29 cellular contexts compared by ENCODE assay signal in the genomic region with DNA sequence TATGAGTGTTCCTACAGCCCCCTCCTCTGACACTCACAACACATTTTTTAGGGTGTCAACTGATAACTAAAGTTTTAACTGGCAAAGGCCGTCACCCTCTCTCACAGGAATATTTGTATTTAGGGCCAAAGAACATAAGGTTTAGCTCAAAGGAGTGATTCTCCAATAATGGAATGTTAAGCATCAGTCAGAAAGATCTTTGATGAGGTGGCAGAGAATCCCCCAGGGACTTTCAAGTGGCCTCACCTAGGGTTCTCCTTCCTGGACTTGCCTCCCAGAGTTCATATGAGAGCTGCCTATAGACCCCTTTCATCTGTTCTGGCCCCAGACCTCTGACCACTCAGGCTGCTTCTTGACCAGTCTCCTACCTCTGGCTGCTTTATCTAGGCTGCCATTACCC. TPM values are rescaled to one million over a fixed set of nuclear protein-coding genes. Genes with fewer than 3 reads are reported as not detected.
"Had no signal": no experiment of that assay in that cellular context is flagged by ENCODE, and none has a peak within 500 bp of the region (broad histone marks: within the 10 kb centered on the region; RNA-seq: fewer than 3 reads in every experiment).

No MANE protein-coding gene starts in this region.

- H3K27ac ChIP-seq: brain microvascular endothelial cell, Peyer's patch, SJSA1 had no signal

- ATAC-seq: activated CD4-positive, alpha-beta T cell treated with anti-CD3 and anti-CD28 coated beads for 36 hours; activated CD4-positive, CD25-positive, alpha-beta regulatory T cell treated with anti-CD3 and anti-CD28 coated beads, Interleukin-2, amount 50 U/mL, for 24 hours; activated CD8-positive, alpha-beta T cell treated with anti-CD3 and anti-CD28 coated beads, Interleukin-2, amount 10 ng/mL, durations not matched to agents 7 days and 5 days; activated naive CD4-positive, alpha-beta T cell treated with anti-CD3 and anti-CD28 coated beads, Interleukin-2, amount 50 U/mL, for 72 hours; PC-3; WTC11 had no signal

- H3K36me3 ChIP-seq: brain microvascular endothelial cell, Peyer's patch, SJSA1 had no signal

- H3K4me3 ChIP-seq: Peyer's patch, SJSA1 had no signal

- DNase-seq: activated CD4-positive, alpha-beta T cell treated with anti-CD3 and anti-CD28 coated beads for 36 hours; activated CD4-positive, alpha-beta T cell treated with anti-CD3 and anti-CD28 coated beads, Interleukin-2, amount 10 ng/mL, durations not matched to agents 7 days and 5 days; activated CD4-positive, alpha-beta T cell treated with anti-CD3 and anti-CD28 coated beads, Interleukin-2, amount 50 U/mL, for 48 hours; activated CD8-positive, alpha-beta T cell treated with anti-CD3 and anti-CD28 coated beads, Interleukin-2, amount 10 ng/mL, durations not matched to agents 7 days and 5 days; activated gamma-delta T cell; activated naive CD4-positive, alpha-beta T cell treated with Interleukin-2 at 50 U/mL for 16 hours; activated T-cell treated with anti-CD3 and anti-CD28 coated beads, Interleukin-2, amount 50 U/mL, for 24 hours; anterior cingulate cortex; brain microvascular endothelial cell; central memory CD4-positive, alpha-beta T cell; Karpas-422; NCI-H1105; NCI-H1417 treated with DMSO at 0.1 percent for 48 hours; NCI-H187 treated with DMSO at 0.1 percent for 48 hours; NCI-H2081 treated with DMSO at 0.1 percent for 48 hours; NCI-H226; NCI-H524 treated with DMSO at 0.1 percent for 48 hours; PC-3; Peyer's patch; RPMI8226; SHP77 treated with DMSO at 0.1 percent for 48 hours; SK-N-SH had no signal

- H3K4me1 ChIP-seq: Peyer's patch had no signal

- H3K4me2 ChIP-seq: SK-N-SH had no signal

- FAIRE-seq: TTC549 had no signal

- H3K9ac ChIP-seq: SK-N-SH had no signal

- H3K9me3 ChIP-seq: Peyer's patch, SJSA1, SK-N-SH had no signal

- H3K27me3 ChIP-seq: brain microvascular endothelial cell, Peyer's patch, SJSA1 had no signal

RNA-seq across cellular contexts. Expression of a gene that starts 7.4 kb away (rescaled TPM):
- total RNA-seq: activated CD4-positive, alpha-beta T cell treated with anti-CD3 and anti-CD28 coated beads for 36 hours; activated CD4-positive, alpha-beta T cell treated with anti-CD3 and anti-CD28 coated beads, Interleukin-2, amount 10 ng/mL, durations not matched to agents 7 days and 5 days; activated T-helper 2 cell treated with anti-CD3 and anti-CD28 coated beads, Interferon-gamma antibody, Interleukin-2, Interleukin-4, amounts not matched to agents 10 μg/mL and 5 μg/mL and 100 μg/mL, durations not matched to agents 14 hours and 24 hours and 36 hours; MCF 10A; Peyer's patch had no signal
